Comparison of ENCODE assay signal across 35 cellular contexts in the genomic region with DNA sequence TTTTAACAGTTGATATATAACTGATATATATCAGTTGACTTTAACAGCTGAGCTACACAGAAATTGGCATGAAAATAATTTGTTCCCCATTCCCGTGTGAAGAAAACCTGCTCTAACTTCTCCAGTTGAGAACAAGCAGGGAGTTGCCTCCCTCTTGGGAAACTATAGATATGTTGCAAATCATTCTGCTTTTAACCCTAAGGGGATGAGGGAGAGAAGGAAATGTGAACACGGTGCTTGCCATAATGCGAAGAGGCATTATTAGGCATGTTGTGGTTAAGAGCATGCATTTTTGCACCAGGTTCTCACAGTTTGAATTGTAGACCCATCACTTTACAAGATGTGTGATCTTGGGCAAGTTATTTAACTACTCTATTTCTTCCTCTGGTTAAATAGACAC.
"Had no signal": no experiment of that assay in that cellular context is flagged by ENCODE, and none has a peak within 500 bp of the region (broad histone marks: within the 10 kb centered on the region; RNA-seq: fewer than 3 reads in every experiment).

No MANE protein-coding gene starts in this region.

- H3K4me3 ChIP-seq: MG63 had no signal

- H3K27me3 ChIP-seq: MG63 had no signal

- DNase-seq: Karpas-422, Kasumi-1, MG63, MM.1S, MV-4-11, NCI-H1048, NCI-H1092, NCI-H1092 treated with DMSO at 0.1 percent for 48 hours, NCI-H1105, NCI-H1105 treated with DMSO at 0.1 percent for 48 hours, NCI-H1417, NCI-H1417 treated with DMSO at 0.1 percent for 48 hours, NCI-H1436, NCI-H1436 treated with DMSO at 0.1 percent for 48 hours, NCI-H146, NCI-H1694, NCI-H1694 treated with DMSO at 0.1 percent for 48 hours, NCI-H187, NCI-H187 treated with DMSO at 0.1 percent for 48 hours, NCI-H1930, NCI-H2029, NCI-H2029 treated with DMSO at 0.1 percent for 48 hours, NCI-H2081, NCI-H2081 treated with DMSO at 0.1 percent for 48 hours, NCI-H2107, NCI-H2171, NCI-H2171 treated with DMSO at 0.1 percent for 48 hours, NCI-H2227 treated with DMSO at 0.1 percent for 48 hours, NCI-H226, NCI-H345, NCI-H446, NCI-H446 treated with DMSO at 0.1 percent for 48 hours, NCI-H510A, NCI-H510A treated with DMSO at 0.1 percent for 48 hours, NCI-H524 had no signal

- H3K9me3 ChIP-seq: MG63 had no signal

- H3K36me3 ChIP-seq: MG63 had no signal
